Comparison of ENCODE assay signal across 22 cellular contexts in the genomic region with DNA sequence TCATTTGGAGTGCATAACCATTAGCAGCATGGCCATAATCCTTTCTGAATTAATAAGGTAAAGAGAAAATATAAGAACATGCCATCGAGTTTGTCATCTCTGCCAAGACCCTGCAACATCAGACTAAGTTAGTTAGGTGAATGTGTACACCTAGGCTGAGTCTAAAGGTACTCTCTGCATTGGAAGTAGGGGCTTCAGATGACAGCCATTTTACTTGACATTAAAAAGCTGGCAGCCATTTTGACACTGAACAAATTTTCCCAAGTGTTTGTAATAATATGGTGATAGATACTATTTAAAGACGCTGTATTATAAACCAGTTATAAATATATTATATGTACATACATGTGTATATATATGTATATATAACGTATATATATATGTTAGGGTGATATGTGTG.
DNase-seq lines count a peak whose midpoint lies in the region; ATAC-seq, FAIRE-seq and TF ChIP-seq lines count a peak whose summit lies in the region.
"Had no signal": no experiment of that assay in that cellular context is flagged by ENCODE, and none has a peak within 500 bp of the region (broad histone marks: within the 10 kb centered on the region; RNA-seq: fewer than 3 reads in every experiment).

No MANE protein-coding gene starts in this region.

- H2AK5ac ChIP-seq in neuronal stem cell (ENCODE audit: low read depth, low read length), result no peak overlapping the region

- H3K9ac ChIP-seq in K562 (ENCODE audit: insufficient read depth in 1 of 2, low read depth in 2 of 2, low read length in 2 of 2) (no peak overlapping the region), neuronal stem cell (ENCODE audit: low read depth, low read length, poor library complexity) (no peak overlapping the region)
- H3K9ac ChIP-seq: BLaER1 treated with 17β-estradiol and CSF1 and Interleukin-3, amounts not matched to agents 10 nM and 100 nM had no signal

- no TSS peak for BruUV-seq in K562 (replicated peaks; lab: Mats Ljungman, UMichigan)

- no peaks in the 10 kb centered on the region for H4K20me1 ChIP-seq in K562 (replicated peaks; ENCODE audit: control insufficient read depth, insufficient read depth, low read length)
- H4K20me1 ChIP-seq: BLaER1 treated with 17β-estradiol and CSF1 and Interleukin-3, amounts not matched to agents 10 nM and 100 nM had no signal

- H3K36me3 ChIP-seq in K562 (ENCODE audit: control insufficient read depth, insufficient read depth, low read length) (no peaks in the 10 kb centered on the region), neuronal stem cell (replicated peaks in 1 of 2; ENCODE audit: control insufficient read depth in 2 of 2, insufficient read depth in 2 of 2, low read length in 2 of 2) (no peaks in the 10 kb centered on the region)
- H3K36me3 ChIP-seq: BLaER1 treated with 17β-estradiol and CSF1 and Interleukin-3, amounts not matched to agents 10 nM and 100 nM; HAP-1 had no signal

- intact Hi-C loops in K562 (cut with micrococcal nuclease), result no loop called here

- H3K18ac ChIP-seq in neuronal stem cell (ENCODE audit: low read length), result no peak overlapping the region

- no peak for TF ChIP-seq CTCF in K562 (IDR thresholded peaks at IDR 0.05 in 2 of 3, conservative IDR thresholded peaks at IDR 0.05 in 1 of 3; ENCODE audit: insufficient read depth in 2 of 3, low read depth in 1 of 3, low read length in 3 of 3)

- no peak overlapping the region for H2BK15ac ChIP-seq in neuronal stem cell (ENCODE audit: low read length)

- WGBS in K562 (ENCODE audit: insufficient coverage, low coverage, missing lambda C conversion rate), result 0% methylated on average over 3 of the region's 3 CpGs
- WGBS in neuronal stem cell (ENCODE audit: extremely low coverage in 2 of 2, insufficient read length in 2 of 2, insufficient replicate concordance in 1 of 2), 2 donors, result no CpG with 5 or more reads among the region's 3 CpGs

- no peak overlapping the region for H2BK12ac ChIP-seq in neuronal stem cell (ENCODE audit: low read length)

- H3K9me3 Mint-ChIP-seq in stimulated activated memory B cell treated with anti-CD40 and anti-IgM and Interleukin-4, amounts not matched to agents 10 μg/mL and 1 μg/mL and 100 μg/mL, for 72 hours, result peaks cover 7% of the 10 kb centered on the region
- H3K9me3 Mint-ChIP-seq: HFFc6 had no signal

- TF ChIP-seq POLR2A in K562 (conservative IDR thresholded peaks at IDR 0.05), result no peak

- H3K4me1 Mint-ChIP-seq in stimulated activated memory B cell treated with anti-CD40 and anti-IgM and Interleukin-4, amounts not matched to agents 10 μg/mL and 1 μg/mL and 100 μg/mL, for 72 hours, result no peaks in the 10 kb centered on the region
- H3K4me1 Mint-ChIP-seq: B cell; CD8-positive, alpha-beta memory T cell had no signal

- no peak for ATAC-seq in K562
- ATAC-seq in stimulated activated memory B cell treated with anti-CD40 and anti-IgM and Interleukin-4, amounts not matched to agents 10 μg/mL and 1 μg/mL and 100 μg/mL, for 72 hours, result no peak

- H4K91ac ChIP-seq in neuronal stem cell (ENCODE audit: low read depth, low read length, poor library complexity), result no peak overlapping the region

- in situ Hi-C loops in K562 (cut with MboI), result no loop called here

- peak overlapping the region; percentile 32; the same call in 1 of the 2 replicates for H2AFZ ChIP-seq in K562 (ENCODE audit: low read depth, low read length)
- H2AFZ ChIP-seq in neuronal stem cell (ENCODE audit: low read length), result peak overlapping the region; percentile 42

- H3K23ac ChIP-seq in neuronal stem cell (ENCODE audit: low read depth, low read length, poor library complexity), result no peak overlapping the region

- no peak for FAIRE-seq in K562 (lab: Jason Lieb, UNC)
- FAIRE-seq: GM12891, GM19239, HTR-8/SVneo had no signal

- no peak for TF ChIP-seq EP300 in K562 (IDR thresholded peaks at IDR 0.05; ENCODE audit: low read length)

- TF ChIP-seq RAD21 in K562 (CRISPR knock-in tag; conservative IDR thresholded peaks at IDR 0.05 in 1 of 2, IDR thresholded peaks at IDR 0.05 in 1 of 2), result no peak

- no peak overlapping the region for H3K27ac Mint-ChIP-seq in stimulated activated memory B cell treated with anti-CD40 and anti-IgM and Interleukin-4, amounts not matched to agents 10 μg/mL and 1 μg/mL and 100 μg/mL, for 72 hours
- H3K27ac Mint-ChIP-seq: B cell; CD4-positive, CD25-positive, alpha-beta regulatory T cell; CD8-positive, alpha-beta memory T cell; HFFc6 had no signal

- H3K9me1 ChIP-seq in K562 (ENCODE audit: control insufficient read depth, insufficient read depth, low read length), result no peaks in the 10 kb centered on the region

- CTCF ChIA-PET in K562 (lab: Yijun Ruan, JAX; ENCODE audit: low intra/inter-chr PET ratio), result no interaction called here

- H3K4me3 ChIP-seq in K562 (no peak overlapping the region), neuronal stem cell (ENCODE audit: low read length in 2 of 2) (no peak overlapping the region)
- H3K4me3 ChIP-seq: BLaER1 treated with 17β-estradiol and CSF1 and Interleukin-3, amounts not matched to agents 10 nM and 100 nM; HAP-1 had no signal

- H3K4me1 ChIP-seq in K562 (replicated peaks in 1 of 2; ENCODE audit: control insufficient read depth in 2 of 2, insufficient read depth in 2 of 2, low read length in 2 of 2), result no peaks in the 10 kb centered on the region
- no peaks in the 10 kb centered on the region for H3K4me1 ChIP-seq in neuronal stem cell (ENCODE audit: control insufficient read depth in 2 of 2, insufficient read depth in 1 of 2, low read depth in 1 of 2, low read length in 2 of 2)
- H3K4me1 ChIP-seq: HAP-1 had no signal

- no peaks in the 10 kb centered on the region for H3K79me1 ChIP-seq in neuronal stem cell (ENCODE audit: low read depth, low read length)

- no peaks in the 10 kb centered on the region for H3K9me3 ChIP-seq in K562 (replicated peaks; ENCODE audit: control insufficient read depth, insufficient read depth, low read depth, low read length)
- no peaks in the 10 kb centered on the region for H3K9me3 ChIP-seq in neuronal stem cell (replicated peaks in 1 of 2; ENCODE audit: control insufficient read depth in 2 of 2, insufficient read depth in 1 of 2, low read depth in 1 of 2, low read length in 2 of 2)
- H3K9me3 ChIP-seq: HAP-1 had no signal

- H4K8ac ChIP-seq in neuronal stem cell (ENCODE audit: low read depth, low read length), result no peak overlapping the region

- H3K14ac ChIP-seq in neuronal stem cell (ENCODE audit: low read length), result no peak overlapping the region

- no peak overlapping the region for H3K4ac ChIP-seq in neuronal stem cell (ENCODE audit: low read length)

- no peaks in the 10 kb centered on the region for H3K79me2 ChIP-seq in K562 (ENCODE audit: control insufficient read depth, insufficient read depth, low read length)

- POLR2A ChIA-PET in K562 (lab: Yijun Ruan, JAX), result no interaction called here

- H3K4me2 ChIP-seq in K562 (ENCODE audit: insufficient read depth, low read length), result no peak overlapping the region
- H3K4me2 ChIP-seq in neuronal stem cell (ENCODE audit: insufficient read depth, low read length, poor library complexity, severe bottlenecking), result no peak overlapping the region

- H3K27ac ChIP-seq in K562 (ENCODE audit: extremely low read depth, low read depth, low read length), result no peak overlapping the region
- no peak overlapping the region for H3K27ac ChIP-seq in neuronal stem cell (replicated peaks; ENCODE audit: low read length)
- H3K27ac ChIP-seq: BLaER1 treated with 17β-estradiol and CSF1 and Interleukin-3, amounts not matched to agents 10 nM and 100 nM; HL-60 had no signal

- H3K36me3 Mint-ChIP-seq in stimulated activated memory B cell treated with anti-CD40 and anti-IgM and Interleukin-4, amounts not matched to agents 10 μg/mL and 1 μg/mL and 100 μg/mL, for 72 hours, result no peaks in the 10 kb centered on the region
- H3K36me3 Mint-ChIP-seq: CD4-positive, CD25-positive, alpha-beta regulatory T cell had no signal

- peak; percentile 20 for DNase-seq in HCEC 1CT
- peak; percentile 39 for DNase-seq in HT1080 (ENCODE audit: low read depth)
- DNase-seq in K562 (ENCODE audit: extremely low read depth in 1 of 4, low spot score in 3 of 4), result no peak
- no peak for DNase-seq in neuronal stem cell (ENCODE audit: low spot score)
- no peak for DNase-seq in SHP77 treated with DMSO at 0.1 percent for 48 hours (lab: John Stamatoyannopoulos, UW)
- DNase-seq: CD4-positive, CD25-positive, alpha-beta regulatory T cell; CD8-positive, alpha-beta memory T cell; COR-L47; DMS 273 treated with DMSO at 0.1 percent for 48 hours; DMS53; DND-41; EL; HFFc6; IMR-90 had no signal

- no peak overlapping the region for H2BK5ac ChIP-seq in neuronal stem cell (ENCODE audit: low read length)

- peaks cover 21% of the 10 kb centered on the region for H3K27me3 Mint-ChIP-seq in stimulated activated memory B cell treated with anti-CD40 and anti-IgM and Interleukin-4, amounts not matched to agents 10 μg/mL and 1 μg/mL and 100 μg/mL, for 72 hours

- H3K27me3 ChIP-seq in K562 (ENCODE audit: control insufficient read depth in 2 of 2, insufficient read depth in 2 of 2, low read length in 2 of 2), result no peaks in the 10 kb centered on the region; a peak in 1 of 5 replicates
- no peaks in the 10 kb centered on the region for H3K27me3 ChIP-seq in neuronal stem cell (ENCODE audit: control insufficient read depth in 3 of 3, insufficient read depth in 3 of 3, low read depth in 1 of 3, low read length in 3 of 3)
- H3K27me3 ChIP-seq: BLaER1 treated with 17β-estradiol and CSF1 and Interleukin-3, amounts not matched to agents 10 nM and 100 nM had no signal

- H3K4me3 Mint-ChIP-seq in stimulated activated memory B cell treated with anti-CD40 and anti-IgM and Interleukin-4, amounts not matched to agents 10 μg/mL and 1 μg/mL and 100 μg/mL, for 72 hours, result no peak overlapping the region
- H3K4me3 Mint-ChIP-seq: B cell; CD4-positive, CD25-positive, alpha-beta regulatory T cell; CD8-positive, alpha-beta memory T cell; HFFc6 had no signal

- no peak overlapping the region for H2BK120ac ChIP-seq in neuronal stem cell (ENCODE audit: low read depth, low read length)

TF ChIP-seq in K562, 482 proteins besides CTCF, POLR2A, EP300 and RAD21:
- peak in 1 of 3 experiments; percentile 58 for TF ChIP-seq YY1 (IDR thresholded peaks at IDR 0.05; ENCODE audit: borderline replicate concordance in 1 of 3, control insufficient read depth in 1 of 3, extremely low read depth in 1 of 3, insufficient read depth in 3 of 3, insufficient read length in 1 of 3, insufficient replicate concordance in 2 of 3, low read depth in 1 of 3, low read length in 2 of 3)
- no peak for TF ChIP-seq ARID1B (IDR thresholded peaks at IDR 0.05)
- no peak for TF ChIP-seq ARHGAP35 (IDR thresholded peaks at IDR 0.05; ENCODE audit: partially characterized antibody)

Comparison
In these comparisons a context has a peak if more than half of its experiments do, and no peak if none do; other contexts are left out.
1. DNase-seq: peak in HCEC 1CT (single experiment) and HT1080 (single experiment); none in K562 (0 of 4), neuronal stem cell (single experiment) and SHP77 treated with DMSO at 0.1 percent for 48 hours (single experiment).